In genomic region chr1:98054786-98055185, GRCh38 we compare ENCODE assay signal across 12 cellular contexts.
A peak's percentile ranks its signal among the peaks of the same experiment; 100 is the strongest.
DNase-seq lines count a peak whose midpoint lies in the region; ATAC-seq lines count a peak whose summit lies in the region.
"Had no signal": no experiment of that assay in that cellular context is flagged by ENCODE, and none has a peak within 500 bp of the region (broad histone marks: within the 10 kb centered on the region; RNA-seq: fewer than 3 reads in every experiment).

No MANE protein-coding gene starts in this region.

- no peaks in the 10 kb centered on the region for H3K36me3 Mint-ChIP-seq in activated naive CD8-positive, alpha-beta T cell
- no peaks in the 10 kb centered on the region for H3K36me3 Mint-ChIP-seq in activated naive CD8-positive, alpha-beta T cell treated with anti-CD3 and anti-CD28 coated beads for 36 hours
- no peaks in the 10 kb centered on the region for H3K36me3 Mint-ChIP-seq in activated CD4-positive, alpha-beta memory T cell treated with anti-CD3 and anti-CD28 coated beads for 36 hours
- no peaks in the 10 kb centered on the region for H3K36me3 Mint-ChIP-seq in stimulated activated naive B cell treated with anti-CD40 and anti-IgM and Interleukin-4, amounts not matched to agents 10 μg/mL and 1 μg/mL and 100 μg/mL, for 72 hours
- H3K36me3 Mint-ChIP-seq: memory B cell had no signal

- H3K9ac ChIP-seq in iPS-15b (ENCODE audit: low read depth, low read length), result peak overlapping the region; percentile 16

- POLR2A ChIA-PET in activated CD4-positive, alpha-beta memory T cell treated with anti-CD3 and anti-CD28 coated beads for 36 hours (lab: Charles Lee), result no interaction called here

- CTCF ChIA-PET in activated CD4-positive, alpha-beta memory T cell treated with anti-CD3 and anti-CD28 coated beads for 36 hours (lab: Charles Lee), result interaction anchor here (0.8 to 1.6 kb wide), 3 partner anchors 11 to 1090 kb away, joined by 4 to 10 read pairs (median 5); no protein-coding TSS in a partner anchor

- peaks cover 43% of the 10 kb centered on the region for H3K27me3 ChIP-seq in iPS-15b (ENCODE audit: control insufficient read depth, insufficient read depth, low read length)

- H3K36me3 ChIP-seq in iPS-15b (ENCODE audit: control insufficient read depth, insufficient read depth, low read length), result no peaks in the 10 kb centered on the region
- H3K36me3 ChIP-seq: ascending aorta, stomach had no signal

- peaks cover 9% of the 10 kb centered on the region for H3K4me1 Mint-ChIP-seq in activated naive CD8-positive, alpha-beta T cell (ENCODE audit: low read depth)
- H3K4me1 Mint-ChIP-seq in activated naive CD8-positive, alpha-beta T cell treated with anti-CD3 and anti-CD28 coated beads for 36 hours, result peaks cover 6% of the 10 kb centered on the region
- peaks cover 10% of the 10 kb centered on the region for H3K4me1 Mint-ChIP-seq in activated CD4-positive, alpha-beta memory T cell treated with anti-CD3 and anti-CD28 coated beads for 36 hours (ENCODE audit: low read depth)
- H3K4me1 Mint-ChIP-seq in stimulated activated naive B cell treated with anti-CD40 and anti-IgM and Interleukin-4, amounts not matched to agents 10 μg/mL and 1 μg/mL and 100 μg/mL, for 72 hours, result peaks cover 8 to 22% of the 10 kb centered on the region in 2 donors

- intact Hi-C loops in activated CD4-positive, alpha-beta memory T cell treated with anti-CD3 and anti-CD28 coated beads for 36 hours (cut with micrococcal nuclease), result loop anchor here (5.0 kb wide), 2 partner anchors 237 to 413 kb away; no protein-coding TSS in a partner anchor

- ATAC-seq in stimulated activated naive B cell treated with anti-CD40 and anti-IgM and Interleukin-4, amounts not matched to agents 10 μg/mL and 1 μg/mL and 100 μg/mL, for 72 hours (replicated peaks), result no peak

- DNase-seq in activated naive CD8-positive, alpha-beta T cell treated with anti-CD3 and anti-CD28 coated beads for 36 hours, result no peak
- no peak for DNase-seq in activated CD4-positive, alpha-beta memory T cell treated with anti-CD3 and anti-CD28 coated beads for 36 hours
- DNase-seq in stimulated activated naive B cell treated with anti-CD40 and anti-IgM and Interleukin-4, amounts not matched to agents 10 μg/mL and 1 μg/mL and 100 μg/mL, for 72 hours, result no peak
- no peak for DNase-seq in iPS-NIHi7 (ENCODE audit: extremely low spot score)
- no peak for DNase-seq in Kasumi-1 (lab: John Stamatoyannopoulos, UW)
- no peak for DNase-seq in ureter (ENCODE audit: low spot score)

- no peaks in the 10 kb centered on the region for H3K9me3 Mint-ChIP-seq in activated naive CD8-positive, alpha-beta T cell (ENCODE audit: low read depth)
- H3K9me3 Mint-ChIP-seq in activated naive CD8-positive, alpha-beta T cell treated with anti-CD3 and anti-CD28 coated beads for 36 hours, result no peaks in the 10 kb centered on the region
- H3K9me3 Mint-ChIP-seq in activated CD4-positive, alpha-beta memory T cell treated with anti-CD3 and anti-CD28 coated beads for 36 hours, result no peaks in the 10 kb centered on the region
- no peaks in the 10 kb centered on the region for H3K9me3 Mint-ChIP-seq in stimulated activated naive B cell treated with anti-CD40 and anti-IgM and Interleukin-4, amounts not matched to agents 10 μg/mL and 1 μg/mL and 100 μg/mL, for 72 hours
- H3K9me3 Mint-ChIP-seq: memory B cell had no signal

- H3K4me1 ChIP-seq in iPS-15b (ENCODE audit: control insufficient read depth, insufficient read depth, low read length), result peaks cover 3% of the 10 kb centered on the region

- peak overlapping the region; percentile 76 for H3K4me3 ChIP-seq in iPS-15b (ENCODE audit: low read depth, low read length)
- H3K4me3 ChIP-seq: K562 had no signal

- peaks cover 47% of the 10 kb centered on the region for H3K27me3 Mint-ChIP-seq in activated naive CD8-positive, alpha-beta T cell
- H3K27me3 Mint-ChIP-seq in activated naive CD8-positive, alpha-beta T cell treated with anti-CD3 and anti-CD28 coated beads for 36 hours, result peaks cover 88% of the 10 kb centered on the region
- H3K27me3 Mint-ChIP-seq in activated CD4-positive, alpha-beta memory T cell treated with anti-CD3 and anti-CD28 coated beads for 36 hours, result peaks cover 52% of the 10 kb centered on the region
- peaks cover 44 to 56% of the 10 kb centered on the region in 2 donors for H3K27me3 Mint-ChIP-seq in stimulated activated naive B cell treated with anti-CD40 and anti-IgM and Interleukin-4, amounts not matched to agents 10 μg/mL and 1 μg/mL and 100 μg/mL, for 72 hours

- peak overlapping the region; percentile 58 for H3K4me3 Mint-ChIP-seq in activated naive CD8-positive, alpha-beta T cell
- H3K4me3 Mint-ChIP-seq in activated naive CD8-positive, alpha-beta T cell treated with anti-CD3 and anti-CD28 coated beads for 36 hours, result no peak overlapping the region
- peak overlapping the region; percentile 4 for H3K4me3 Mint-ChIP-seq in activated CD4-positive, alpha-beta memory T cell treated with anti-CD3 and anti-CD28 coated beads for 36 hours
- H3K4me3 Mint-ChIP-seq in stimulated activated naive B cell treated with anti-CD40 and anti-IgM and Interleukin-4, amounts not matched to agents 10 μg/mL and 1 μg/mL and 100 μg/mL, for 72 hours, result peak overlapping the region; percentile 65 to 83

- no peak overlapping the region for H3K27ac Mint-ChIP-seq in activated naive CD8-positive, alpha-beta T cell
- H3K27ac Mint-ChIP-seq in activated naive CD8-positive, alpha-beta T cell treated with anti-CD3 and anti-CD28 coated beads for 36 hours, result no peak overlapping the region
- H3K27ac Mint-ChIP-seq in activated CD4-positive, alpha-beta memory T cell treated with anti-CD3 and anti-CD28 coated beads for 36 hours, result no peak overlapping the region
- no peak overlapping the region for H3K27ac Mint-ChIP-seq in stimulated activated naive B cell treated with anti-CD40 and anti-IgM and Interleukin-4, amounts not matched to agents 10 μg/mL and 1 μg/mL and 100 μg/mL, for 72 hours
- H3K27ac Mint-ChIP-seq: memory B cell had no signal

- H3K9me3 ChIP-seq in iPS-15b (ENCODE audit: control insufficient read depth, insufficient read depth, low read length), result no peaks in the 10 kb centered on the region
- H3K9me3 ChIP-seq: ascending aorta, stomach had no signal
